In the genomic region with DNA sequence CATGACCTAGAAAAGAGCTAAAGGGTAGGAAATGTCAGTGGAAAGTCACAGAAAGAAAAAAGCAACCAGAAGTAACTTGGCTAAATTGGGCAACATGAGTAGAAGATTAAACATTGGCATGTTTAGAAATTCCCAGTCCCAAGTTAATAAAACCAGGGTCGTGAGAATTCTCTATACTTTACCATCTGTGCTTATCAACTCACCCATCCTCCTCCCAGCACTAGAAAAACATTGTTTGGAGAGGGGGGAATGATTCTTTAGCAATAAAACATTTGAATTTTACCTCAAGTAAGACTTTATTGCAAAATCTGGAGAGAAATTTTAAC, we compare ENCODE assay signal across 21 cellular contexts.
"Had no signal": no experiment of that assay in that cellular context is flagged by ENCODE, and none has a peak within 500 bp of the region (broad histone marks: within the 10 kb centered on the region; RNA-seq: fewer than 3 reads in every experiment).

No MANE protein-coding gene starts in this region.

- H3K4me3 Mint-ChIP-seq: naive thymus-derived CD8-positive, alpha-beta T cell had no signal

- ATAC-seq: gastroesophageal sphincter; left lobe of liver; mucosa of descending colon; naive thymus-derived CD8-positive, alpha-beta T cell; sciatic nerve had no signal

- H3K27ac ChIP-seq: gastroesophageal sphincter, parathyroid adenoma, prostate gland had no signal

- H3K27ac Mint-ChIP-seq: naive thymus-derived CD8-positive, alpha-beta T cell had no signal

- H3K79me2 ChIP-seq: parathyroid adenoma had no signal

- H3K9me3 ChIP-seq: esophagus squamous epithelium, gastroesophageal sphincter, mucosa of descending colon, prostate gland, spleen had no signal

- H3K27me3 ChIP-seq: esophagus squamous epithelium, gastroesophageal sphincter, spleen had no signal

- H3K4me1 ChIP-seq: esophagus squamous epithelium, gastroesophageal sphincter, parathyroid adenoma, prostate gland had no signal

- DNase-seq: effector memory CD4-positive, alpha-beta T cell; esophagus squamous epithelium; foreskin fibroblast; glutamatergic neuron; islet precursor cell; mammary epithelial cell; mucosa of descending colon; naive thymus-derived CD8-positive, alpha-beta T cell; occipital lobe; retina; spleen; stimulated activated CD4-positive, alpha-beta T cell treated with anti-CD3 and anti-CD28 coated beads, Interleukin-15, amount 100 ng/mL, for 24 hours; stimulated activated CD4-positive, alpha-beta T cell treated with anti-CD3 and anti-CD28 coated beads, Interleukin-1b, Interleukin-23, amount 100 ng/mL, for 48 hours; stimulated activated CD4-positive, alpha-beta T cell treated with anti-CD3 and anti-CD28 coated beads, Interleukin-4, amount 100 ng/mL, for 24 hours; stimulated activated naive CD4-positive, alpha-beta T cell treated with Interleukin-2 at 50 U/mL for 16 hours; trophoblast cell had no signal

- H3K36me3 ChIP-seq: esophagus squamous epithelium, gastroesophageal sphincter, prostate gland had no signal

- H2AFZ ChIP-seq: parathyroid adenoma had no signal

- H3K9ac ChIP-seq: parathyroid adenoma had no signal

- H3K4me3 ChIP-seq: esophagus squamous epithelium, gastroesophageal sphincter, mucosa of descending colon, prostate gland, spleen had no signal

- H3K36me3 Mint-ChIP-seq: naive thymus-derived CD8-positive, alpha-beta T cell had no signal
